ENCODE assay signal across 22 cellular contexts in the genomic region with DNA sequence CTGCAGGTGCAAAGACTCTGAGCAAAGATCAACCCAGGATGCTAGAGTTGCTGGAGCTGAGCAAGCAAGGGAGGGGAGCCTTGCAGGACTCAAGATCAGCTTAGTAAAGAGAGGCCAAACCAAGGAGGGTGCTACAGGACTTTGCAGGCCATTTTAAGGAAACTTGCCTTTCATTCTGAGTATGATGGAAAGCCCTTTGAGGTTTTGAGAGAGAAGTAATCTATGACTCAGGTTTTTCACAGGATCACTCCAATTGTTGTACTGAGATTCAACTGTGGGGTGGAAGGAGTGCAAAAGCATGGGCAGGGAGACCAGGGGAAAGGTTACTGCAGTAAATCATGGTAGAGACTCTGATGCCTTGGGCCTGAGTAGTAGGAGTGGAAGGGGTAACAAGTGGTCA.
DNase-seq lines count a peak whose midpoint lies in the region; ATAC-seq and TF ChIP-seq lines count a peak whose summit lies in the region.
"Had no signal": no experiment of that assay in that cellular context is flagged by ENCODE, and none has a peak within 500 bp of the region (broad histone marks: within the 10 kb centered on the region; RNA-seq: fewer than 3 reads in every experiment).

No MANE protein-coding gene starts in this region.

- H3K27ac ChIP-seq in Peyer's patch: no peak overlapping the region
- H3K27ac ChIP-seq: GM23248, neural progenitor cell, stomach had no signal

- H3K9me3 ChIP-seq in Peyer's patch: no peaks in the 10 kb centered on the region
- H3K9me3 ChIP-seq: stomach had no signal

- ATAC-seq in GM19023 (IDR thresholded peaks at IDR 0.05; ENCODE audit: unreplicated experiment) (peak; percentile 74), HG02798 (IDR thresholded peaks at IDR 0.05; ENCODE audit: poor library complexity, unreplicated experiment) (peak; percentile 71), HG03565 (IDR thresholded peaks at IDR 0.05; ENCODE audit: unreplicated experiment) (peak; percentile 75), SK-N-SH treated with all-trans-retinoic acid at 6 μM for 48 hours (no peak)
- ATAC-seq: Panc1 had no signal

- H3K27me3 ChIP-seq in Peyer's patch: no peaks in the 10 kb centered on the region
- H3K27me3 ChIP-seq: neural progenitor cell, stomach had no signal

- TF ChIP-seq CTCF in GM12865 (IDR thresholded peaks at IDR 0.05; ENCODE audit: insufficient read depth, low read depth, low read length, missing control alignments) (no peak), Peyer's patch (IDR thresholded peaks at IDR 0.05) (no peak)

- no peak overlapping the region for H3K4me3 ChIP-seq in GM12865 (ENCODE audit: low read depth, low read length)
- H3K4me3 ChIP-seq in Peyer's patch: no peak overlapping the region
- H3K4me3 ChIP-seq: GM23248, neural progenitor cell, stomach had no signal

- DNase-seq in GM12865 (ENCODE audit: low read depth) (peak; percentile 28), NCI-H2107 treated with DMSO at 0.1 percent for 48 hours (lab: John Stamatoyannopoulos, UW; ENCODE audit: unreplicated experiment) (no peak), cardiac septum (ENCODE audit: low spot score) (no peak), Peyer's patch (no peak)
- DNase-seq: activated CD4-positive, alpha-beta memory T cell treated with anti-CD3 and anti-CD28 coated beads for 36 hours; amygdala; CD4-positive, alpha-beta memory T cell; cerebellar nuclear complex; effector memory CD4-positive, alpha-beta T cell; GM23248; hypothalamus; Kasumi-1; midbrain; NCI-H774; stimulated activated CD4-positive, alpha-beta T cell treated with anti-CD3 and anti-CD28 coated beads, Interleukin-12 subunit alpha, Interleukin-12 subunit beta, amount 100 ng/mL, for 4 hours; stomach had no signal

- no peak for TF ChIP-seq POLR2A in Peyer's patch (IDR thresholded peaks at IDR 0.05)

- no peaks in the 10 kb centered on the region for H3K36me3 ChIP-seq in Peyer's patch
- H3K36me3 ChIP-seq: neural progenitor cell, stomach had no signal

- no peaks in the 10 kb centered on the region for H3K4me1 ChIP-seq in Peyer's patch
- H3K4me1 ChIP-seq: neural progenitor cell, stomach had no signal

- intact Hi-C loops in cardiac septum (cut with DNase I): no loop called here

TF ChIP-seq in SK-N-SH treated with all-trans-retinoic acid at 6 μM for 48 hours, 23 proteins besides CTCF, POLR2A, EP300 and RAD21:
- TF ChIP-seq OSR1 (CRISPR knock-in tag; IDR thresholded peaks at IDR 0.05) (no peak), ZNF8 (CRISPR knock-in tag; IDR thresholded peaks at IDR 0.05) (no peak), ZNF565 (CRISPR knock-in tag; conservative IDR thresholded peaks at IDR 0.05; ENCODE audit: low read depth) (no peak), TOX (CRISPR knock-in tag; IDR thresholded peaks at IDR 0.05; ENCODE audit: borderline replicate concordance) (no peak), ZNF70 (CRISPR knock-in tag; IDR thresholded peaks at IDR 0.05) (no peak), GLIS3 (CRISPR knock-in tag; IDR thresholded peaks at IDR 0.05) (no peak), TCF4 (CRISPR knock-in tag; IDR thresholded peaks at IDR 0.05; ENCODE audit: borderline replicate concordance) (no peak), ZFP3 (CRISPR knock-in tag; IDR thresholded peaks at IDR 0.05) (no peak), ZC3H10 (CRISPR knock-in tag; IDR thresholded peaks at IDR 0.05) (no peak), RARB (CRISPR knock-in tag; IDR thresholded peaks at IDR 0.05) (no peak), ZFP30 (CRISPR knock-in tag; IDR thresholded peaks at IDR 0.05) (no peak), PPARA (CRISPR knock-in tag; IDR thresholded peaks at IDR 0.05; ENCODE audit: borderline replicate concordance) (no peak)
- TF ChIP-seq, protein P1, sequence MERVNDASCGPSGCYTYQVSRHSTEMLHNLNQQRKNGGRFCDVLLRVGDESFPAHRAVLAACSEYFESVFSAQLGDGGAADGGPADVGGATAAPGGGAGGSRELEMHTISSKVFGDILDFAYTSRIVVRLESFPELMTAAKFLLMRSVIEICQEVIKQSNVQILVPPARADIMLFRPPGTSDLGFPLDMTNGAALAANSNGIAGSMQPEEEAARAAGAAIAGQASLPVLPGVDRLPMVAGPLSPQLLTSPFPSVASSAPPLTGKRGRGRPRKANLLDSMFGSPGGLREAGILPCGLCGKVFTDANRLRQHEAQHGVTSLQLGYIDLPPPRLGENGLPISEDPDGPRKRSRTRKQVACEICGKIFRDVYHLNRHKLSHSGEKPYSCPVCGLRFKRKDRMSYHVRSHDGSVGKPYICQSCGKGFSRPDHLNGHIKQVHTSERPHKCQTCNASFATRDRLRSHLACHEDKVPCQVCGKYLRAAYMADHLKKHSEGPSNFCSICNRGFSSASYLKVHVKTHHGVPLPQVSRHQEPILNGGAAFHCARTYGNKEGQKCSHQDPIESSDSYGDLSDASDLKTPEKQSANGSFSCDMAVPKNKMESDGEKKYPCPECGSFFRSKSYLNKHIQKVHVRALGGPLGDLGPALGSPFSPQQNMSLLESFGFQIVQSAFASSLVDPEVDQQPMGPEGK (CRISPR knock-in tag; IDR thresholded peaks at IDR 0.05; ENCODE audit: borderline replicate concordance): no peak
